Comparison of ENCODE assay signal across 8 cellular contexts in genomic region chr19:11381535-11382369, GRCh38. TPM values are rescaled to one million over a fixed set of nuclear protein-coding genes. Genes with fewer than 3 reads are reported as not detected.
DNase-seq lines count a peak whose midpoint lies in the region; ATAC-seq and TF ChIP-seq lines count a peak whose summit lies in the region.

No MANE protein-coding gene starts in this region.

- H3K9ac ChIP-seq in Karpas-422 (ENCODE audit: low read length), result peak overlapping the region; percentile 79

- peak overlapping the region; percentile 93 for H3K4me2 ChIP-seq in Karpas-422 (ENCODE audit: low read depth, low read length, poor library complexity, severe bottlenecking)

- ATAC-seq in body of pancreas, result no peak

- DNase-seq in GM06990 (ENCODE audit: extremely low read depth, insufficient read length) (peak; percentile 94), GOT3 (lab: John Stamatoyannopoulos, UW) (peak; percentile 65), Karpas-422 (peak; percentile 99), T-helper 2 cell (peak; percentile 51 to 97 (median 76)), body of pancreas (peak; percentile 19 to 63 (median 50)), islet precursor cell (peak; percentile 98), superior temporal gyrus (ENCODE audit: extremely low spot score) (no peak)
- DNase-seq in stimulated activated CD4-positive, alpha-beta T cell treated with anti-CD3 and anti-CD28 coated beads, Interleukin-4, amount 100 ng/mL, for 24 hours, result peak; percentile 72

- no peak for TF ChIP-seq POLR2A in body of pancreas (IDR thresholded peaks at IDR 0.05)

- peak overlapping the region; percentile 99 for H2AFZ ChIP-seq in Karpas-422 (ENCODE audit: low read length)

- H4K20me1 ChIP-seq in Karpas-422 (ENCODE audit: insufficient read depth, low read depth, low read length), result no peaks in the 10 kb centered on the region

- H3K79me2 ChIP-seq in Karpas-422 (ENCODE audit: low read length), result peaks cover 29% of the 10 kb centered on the region

- peaks cover 50% of the 10 kb centered on the region for H3K4me1 ChIP-seq in Karpas-422 (ENCODE audit: low read length)
- peaks cover 53% of the 10 kb centered on the region for H3K4me1 ChIP-seq in body of pancreas

- TF ChIP-seq CTCF in GM06990 (IDR thresholded peaks at IDR 0.05; ENCODE audit: insufficient read depth, low read length, poor library complexity, severe bottlenecking), result peak; percentile 61
- no peak for TF ChIP-seq CTCF in body of pancreas (IDR thresholded peaks at IDR 0.05)

- H3K9me3 ChIP-seq in Karpas-422 (ENCODE audit: low read length) (no peaks in the 10 kb centered on the region), body of pancreas (no peaks in the 10 kb centered on the region)

- H3K27me3 ChIP-seq in GM06990 (replicated peaks; ENCODE audit: control insufficient read depth, insufficient read depth, low read length) (no peaks in the 10 kb centered on the region; the same call in 1 of the 2 replicates), Karpas-422 (ENCODE audit: low read length) (no peaks in the 10 kb centered on the region), body of pancreas (no peaks in the 10 kb centered on the region)

- H3K4me3 ChIP-seq in GM06990 (replicated peaks; ENCODE audit: low read depth, low read length), result peak overlapping the region; percentile 66
- H3K4me3 ChIP-seq in Karpas-422 (ENCODE audit: low read length), result peak overlapping the region; percentile 89
- H3K4me3 ChIP-seq in body of pancreas, result no peak overlapping the region

- H3K36me3 ChIP-seq in GM06990 (ENCODE audit: control insufficient read depth, insufficient read depth, low read length), result no peaks in the 10 kb centered on the region; the same call in 1 of the 2 replicates
- 0 out of 2 replicates have a peak, but pooled peaks cover 4% of the 10 kb centered on the region for H3K36me3 ChIP-seq in Karpas-422 (ENCODE audit: insufficient read depth, low read length)
- no peaks in the 10 kb centered on the region for H3K36me3 ChIP-seq in body of pancreas (replicated peaks in 1 of 2; ENCODE audit: insufficient read depth in 1 of 2, low read depth in 2 of 2)

- WGBS in body of pancreas, 2 donors, result 27 to 48% methylated on average over 23 to 59 of the region's 60 CpGs

- intact Hi-C loops in body of pancreas (cut with DNase I), result no loop called here

- H3K27ac ChIP-seq in Karpas-422 (ENCODE audit: low read length) (peak overlapping the region; percentile 67), body of pancreas (peak overlapping the region in 3 of 4 donors; percentile 65 to 87 (median 82))

- no peaks in the 10 kb centered on the region for H3K9me2 ChIP-seq in Karpas-422 (replicated peaks; ENCODE audit: insufficient read depth, low read length)

RNA-seq across cellular contexts. Expression of gene EPOR, which starts 2.4 kb away (rescaled TPM):
- total RNA-seq in Karpas-422 (2014; rRNA removed; shearing (Covaris generic); ENCODE audit: low replicate concordance), result 8.5 and 16.7 TPM in 2 replicates
- 10 to 100 TPM; 15.0 to 20.4 TPM for total RNA-seq in body of pancreas

RNA-seq across cellular contexts. Expression of gene SWSAP1, which starts 7.3 kb away (rescaled TPM):
- 7.4 and 12.6 TPM in 2 replicates for total RNA-seq in Karpas-422 (2014; rRNA removed; shearing (Covaris generic); ENCODE audit: low replicate concordance)
- total RNA-seq in body of pancreas, result 1 to 10 TPM in 1 of 2 donors, under 1 TPM in 1; 0.78 to 2.0 TPM

RNA-seq across cellular contexts. Expression of gene PLPPR2, which starts 26.5 kb away (rescaled TPM):
- total RNA-seq in Karpas-422 (2014; rRNA removed; shearing (Covaris generic); ENCODE audit: low replicate concordance), result 0.43 and 0.67 TPM in 2 replicates
- total RNA-seq in body of pancreas, result 10 to 100 TPM in 1 of 2 donors, 1 to 10 TPM in 1; 9.9 to 30.3 TPM

RNA-seq across cellular contexts. Expression of gene CCDC159, which starts 35.4 kb away (rescaled TPM):
- 2.9 and 14.8 TPM in 2 replicates for total RNA-seq in Karpas-422 (2014; rRNA removed; shearing (Covaris generic); ENCODE audit: low replicate concordance)
- 10 to 100 TPM; 26.5 to 32.6 TPM for total RNA-seq in body of pancreas

RNA-seq across cellular contexts. Expression of gene TMEM205, which starts 35.7 kb away (rescaled TPM):
- 103 and 156 TPM in 2 replicates for total RNA-seq in Karpas-422 (2014; rRNA removed; shearing (Covaris generic); ENCODE audit: low replicate concordance)
- total RNA-seq in body of pancreas, result 100 to 1,000 TPM; 176 to 197 TPM

Comparison
In these comparisons a context has a peak if more than half of its experiments do, and no peak if none do; other contexts are left out.
1. H3K4me3 ChIP-seq: peak in GM06990 (single experiment) and Karpas-422 (single experiment); none in body of pancreas (0 of 2).